Comparison of ENCODE assay signal across 13 cellular contexts in genomic region chr1:41046347-41046775, GRCh38. TPM values are rescaled to one million over a fixed set of nuclear protein-coding genes. Genes with fewer than 3 reads are reported as not detected.
DNase-seq lines count a peak whose midpoint lies in the region; ATAC-seq and TF ChIP-seq lines count a peak whose summit lies in the region.
"Had no signal": no experiment of that assay in that cellular context is flagged by ENCODE, and none has a peak within 500 bp of the region (broad histone marks: within the 10 kb centered on the region; RNA-seq: fewer than 3 reads in every experiment).

No MANE protein-coding gene starts in this region.

- H3K4me1 Mint-ChIP-seq in Calu3 (ENCODE audit: low read depth, unreplicated experiment) (peaks cover 17% of the 10 kb centered on the region), HFFc6 (ENCODE audit: low read depth) (peaks cover 17% of the 10 kb centered on the region)

- H3K27ac Mint-ChIP-seq in Calu3 (ENCODE audit: unreplicated experiment) = peak overlapping the region; percentile 53
- H3K27ac Mint-ChIP-seq in HFFc6 = no peak overlapping the region
- H3K27ac Mint-ChIP-seq: T-cell had no signal

- H3K9ac ChIP-seq in mammary epithelial cell (ENCODE audit: insufficient read depth, low read length) = no peak overlapping the region

- BruUV-seq in Calu3 (replicated peaks; lab: Mats Ljungman, UMichigan) = no TSS peak
- BruUV-seq in mammary epithelial cell (replicated peaks; lab: Mats Ljungman, UMichigan) = no TSS peak

- CTCF ChIA-PET in Calu3 (lab: Charles Lee) = no interaction called here
- CTCF ChIA-PET in mammary epithelial cell (lab: Charles Lee; ENCODE audit: low non-redundant PET) = no interaction called here

- H3K9me3 Mint-ChIP-seq in Calu3 (ENCODE audit: low read depth, unreplicated experiment) = no peaks in the 10 kb centered on the region
- no peaks in the 10 kb centered on the region for H3K9me3 Mint-ChIP-seq in HFFc6
- H3K9me3 Mint-ChIP-seq: T-cell had no signal

- WGBS in mammary epithelial cell (ENCODE audit: low coverage, missing lambda C conversion rate) = 21% methylated on average over 7 of the region's 10 CpGs
- WGBS in right cardiac atrium = 74% methylated on average over 10 of the region's 10 CpGs

- H2AFZ ChIP-seq in mammary epithelial cell (ENCODE audit: low read depth, low read length) = peak overlapping the region; percentile 72

- peak; percentile 30 to 31 for ATAC-seq in right cardiac atrium
- ATAC-seq in GM21526 (IDR thresholded peaks at IDR 0.05; ENCODE audit: low FRiP score, unreplicated experiment) = no peak
- ATAC-seq: T-cell had no signal

- H3K9me3 ChIP-seq in mammary epithelial cell (replicated peaks; ENCODE audit: insufficient read depth, low read length) (no peaks in the 10 kb centered on the region), right cardiac atrium (ENCODE audit: control insufficient read depth, low read length) (no peaks in the 10 kb centered on the region)

- no peaks in the 10 kb centered on the region for H3K27me3 Mint-ChIP-seq in Calu3 (ENCODE audit: unreplicated experiment)
- peaks cover 2% of the 10 kb centered on the region; the same call in 1 of the 2 replicates for H3K27me3 Mint-ChIP-seq in HFFc6 (ENCODE audit: insufficient read depth)
- H3K27me3 Mint-ChIP-seq: T-cell had no signal

- no peak overlapping the region for H3K4me3 ChIP-seq in mammary epithelial cell (replicated peaks in 1 of 3; ENCODE audit: insufficient read depth in 1 of 3, low read depth in 2 of 3, low read length in 3 of 3)
- no peak overlapping the region for H3K4me3 ChIP-seq in right cardiac atrium (ENCODE audit: low read length)
- H3K4me3 ChIP-seq in skin epidermis = no peak overlapping the region

- H3K36me3 ChIP-seq in mammary epithelial cell (ENCODE audit: insufficient read depth, low read length) = no peaks in the 10 kb centered on the region

- H3K27ac ChIP-seq in mammary epithelial cell (ENCODE audit: insufficient read depth, low read depth, low read length) = peak overlapping the region; percentile 31
- H3K27ac ChIP-seq in right cardiac atrium (ENCODE audit: low read length) = peak overlapping the region; percentile 22
- peak overlapping the region in 17 of 21 experiments; percentile 3 to 81 (median 58) for H3K27ac ChIP-seq in skin epidermis

- DNase-seq in Calu3 (no peak), mammary epithelial cell (no peak), right cardiac atrium (no peak), HFFc6 (no peak), NOMO-1 treated with dmso at 0.1 percent for 144 hours (lab: John Stamatoyannopoulos, UW; ENCODE audit: unreplicated experiment) (no peak), NOMO-1 (lab: John Stamatoyannopoulos, UW; ENCODE audit: unreplicated experiment in 2 of 2) (no peak)
- DNase-seq: activated CD4-positive, alpha-beta T cell treated with anti-CD3 and anti-CD28 coated beads, Interleukin-2, amount 50 U/mL, for 1 hour; activated effector memory CD4-positive, alpha-beta T cell treated with Interleukin-2 at 50 U/mL for 16 hours; DMS79; erythroblast; T-cell had no signal

- H3K4me1 ChIP-seq in mammary epithelial cell (ENCODE audit: insufficient read depth, low read length) (peaks cover 32% of the 10 kb centered on the region), right cardiac atrium (ENCODE audit: control insufficient read depth, insufficient read depth, low read length) (peaks cover 20% of the 10 kb centered on the region)

- no peaks in the 10 kb centered on the region for H4K20me1 ChIP-seq in mammary epithelial cell (ENCODE audit: insufficient read depth, low read length)

- no peaks in the 10 kb centered on the region for H3K79me2 ChIP-seq in mammary epithelial cell (ENCODE audit: insufficient read depth, low read length)

- TF ChIP-seq CTCF in Calu3 (IDR thresholded peaks at IDR 0.05; ENCODE audit: unreplicated experiment) (no peak), mammary epithelial cell (conservative IDR thresholded peaks at IDR 0.05 in 1 of 2, IDR thresholded peaks at IDR 0.05 in 1 of 2; ENCODE audit: extremely low read depth in 1 of 2, insufficient read depth in 1 of 2, low read depth in 1 of 2, low read length in 2 of 2) (no peak), HFFc6 (IDR thresholded peaks at IDR 0.05) (no peak)

- no peak overlapping the region for H3K4me3 Mint-ChIP-seq in Calu3 (ENCODE audit: low read depth, unreplicated experiment)
- H3K4me3 Mint-ChIP-seq in HFFc6 = no peak overlapping the region
- H3K4me3 Mint-ChIP-seq: T-cell had no signal

- peaks cover 13% of the 10 kb centered on the region for H3K36me3 Mint-ChIP-seq in Calu3 (ENCODE audit: insufficient read depth, unreplicated experiment)
- H3K36me3 Mint-ChIP-seq in HFFc6 (ENCODE audit: low read depth) = peaks cover 13% of the 10 kb centered on the region; the same call in 1 of the 2 replicates

- intact Hi-C loops in Calu3 (cut with micrococcal nuclease; ENCODE audit: unreplicated experiment) (no loop called here), mammary epithelial cell (cut with micrococcal nuclease) (no loop called here), right cardiac atrium (cut with DNase I) (no loop called here)

- peak overlapping the region; percentile 29 for H3K4me2 ChIP-seq in mammary epithelial cell (ENCODE audit: insufficient read depth, low read depth, low read length)

- dilution Hi-C loops in mammary epithelial cell (cut with HindIII; ENCODE audit: low sequenced_read_pairs) = no loop called here

- H3K27me3 ChIP-seq in mammary epithelial cell (ENCODE audit: insufficient read depth, low read length) (no peaks in the 10 kb centered on the region), right cardiac atrium (ENCODE audit: control insufficient read depth, insufficient read depth) (no peaks in the 10 kb centered on the region)

- in situ Hi-C loops in mammary epithelial cell (cut with MboI; ENCODE audit: low sequenced_read_pairs in 2 of 2) = no loop called here

RNA-seq across cellular contexts. Expression of gene SLFNL1, which starts 24.8 kb away (rescaled TPM):
- 0.52 and 0.83 TPM in 2 replicates for total RNA-seq in Calu3 (2022)
- total RNA-seq in mammary epithelial cell = under 1 TPM; 0.12 to 0.17 TPM
- 0.02 TPM for polyA plus RNA-seq in mammary epithelial cell
- not detected for polyA minus RNA-seq in mammary epithelial cell
- under 1 TPM; 0.28 to 0.53 (median 0.30) TPM for total RNA-seq in right cardiac atrium
- polyA plus RNA-seq in right cardiac atrium = 0.16 TPM
- under 1 TPM in 4 of 6 experiments, not detected in 2; 0.07 to 0.17 (median 0.11) TPM for total RNA-seq in HFFc6 (2021; fragmentation: NEBNext Ultra II Directional; extraction: Animal tissue kit (Norgen Biotek cat#: 25700))
